In genomic region chr1:228161866-228162265, GRCh38 we compare ENCODE assay signal across 15 cellular contexts. TPM values are rescaled to one million over a fixed set of nuclear protein-coding genes. Genes with fewer than 3 reads are reported as not detected.
A peak's percentile ranks its signal among the peaks of the same experiment; 100 is the strongest.
DNase-seq lines count a peak whose midpoint lies in the region; ATAC-seq, FAIRE-seq and TF ChIP-seq lines count a peak whose summit lies in the region.
"Had no signal": no experiment of that assay in that cellular context is flagged by ENCODE, and none has a peak within 500 bp of the region (broad histone marks: within the 10 kb centered on the region; RNA-seq: fewer than 3 reads in every experiment).

No MANE protein-coding gene starts in this region.

- peak overlapping the region; percentile 59 to 97 for H3K27ac Mint-ChIP-seq in T-cell
- H3K27ac Mint-ChIP-seq in natural killer cell treated with Interleukin-12 subunit alpha and Interleukin-12 subunit beta and Interleukin-15 and Interleukin-18, amount 100 ng/mL, for 72 hours, result no peak overlapping the region
- H3K27ac Mint-ChIP-seq: activated B cell treated with CpG ODN at 0.5 μM for 24 hours had no signal

- no peak overlapping the region for H4K12ac ChIP-seq in trophoblast cell (ENCODE audit: low read depth, low read length)

- no peak overlapping the region for H3K18ac ChIP-seq in trophoblast cell (ENCODE audit: low read length)

- H3K27me3 Mint-ChIP-seq in T-cell, result no peaks in the 10 kb centered on the region
- no peaks in the 10 kb centered on the region for H3K27me3 Mint-ChIP-seq in natural killer cell treated with Interleukin-12 subunit alpha and Interleukin-12 subunit beta and Interleukin-15 and Interleukin-18, amount 100 ng/mL, for 72 hours
- H3K27me3 Mint-ChIP-seq: activated B cell treated with CpG ODN at 0.5 μM for 24 hours had no signal

- no peak overlapping the region for H4K8ac ChIP-seq in trophoblast cell (ENCODE audit: low read depth, low read length)

- TF ChIP-seq EP300 in gastroesophageal sphincter (IDR thresholded peaks at IDR 0.05), result no peak

- H3K79me2 ChIP-seq in trophoblast cell (ENCODE audit: control insufficient read depth, insufficient read depth, low read length, poor library complexity), result peaks cover 8% of the 10 kb centered on the region

- peaks cover 29 to 37% (median 35%) of the 10 kb centered on the region in 3 donors for H3K4me1 Mint-ChIP-seq in T-cell
- H3K4me1 Mint-ChIP-seq in natural killer cell treated with Interleukin-12 subunit alpha and Interleukin-12 subunit beta and Interleukin-15 and Interleukin-18, amount 100 ng/mL, for 72 hours (ENCODE audit: low read depth in 2 of 2), result peaks cover 15 to 18% of the 10 kb centered on the region in 2 donors

- intact Hi-C loops in spleen (cut with DNase I; ENCODE audit: low total_unique reads), result no loop called here

- CTCF ChIA-PET in T-cell (lab: Charles Lee), result interaction anchor here in 1 of 2 donors (0.5 to 0.8 kb wide), 2 partner anchors 21 to 24 kb away, joined by 3 to 4 read pairs; no protein-coding TSS in a partner anchor

- H3K9ac ChIP-seq in trophoblast cell (ENCODE audit: low read length), result no peak overlapping the region

- H2AK5ac ChIP-seq in trophoblast cell (ENCODE audit: low read length), result no peak overlapping the region

- TF ChIP-seq CTCF in gastroesophageal sphincter (IDR thresholded peaks at IDR 0.05), result no peak
- no peak for TF ChIP-seq CTCF in spleen (IDR thresholded peaks at IDR 0.05 in 8 of 11, conservative IDR thresholded peaks at IDR 0.05 in 3 of 11)

- peaks cover 0 to 68% (median 9%) of the 10 kb centered on the region in 3 donors for H3K4me1 ChIP-seq in gastroesophageal sphincter
- peaks cover 17 to 58% (median 44%) of the 10 kb centered on the region in 6 donors for H3K4me1 ChIP-seq in spleen
- peaks cover 21 to 23% of the 10 kb centered on the region in 2 experiments for H3K4me1 ChIP-seq in trophoblast cell (ENCODE audit: control insufficient read depth in 1 of 2, insufficient read depth in 2 of 2, low read length in 2 of 2)

- H3K79me1 ChIP-seq in trophoblast cell (ENCODE audit: low read length), result peaks cover 21% of the 10 kb centered on the region

- H4K91ac ChIP-seq in trophoblast cell (ENCODE audit: low read depth, low read length), result no peak overlapping the region

- H3K14ac ChIP-seq in trophoblast cell (ENCODE audit: low read length), result no peak overlapping the region

- H3K36me3 Mint-ChIP-seq in T-cell, result no peaks in the 10 kb centered on the region
- no peaks in the 10 kb centered on the region for H3K36me3 Mint-ChIP-seq in natural killer cell treated with Interleukin-12 subunit alpha and Interleukin-12 subunit beta and Interleukin-15 and Interleukin-18, amount 100 ng/mL, for 72 hours
- H3K36me3 Mint-ChIP-seq: naive B cell had no signal

- no peak overlapping the region for H2AFZ ChIP-seq in trophoblast cell (ENCODE audit: insufficient read depth, low read length, poor library complexity)

- H3K27ac ChIP-seq in gastroesophageal sphincter (peak overlapping the region in 3 of 4 donors; percentile 52 to 100 (median 58)), spleen (peak overlapping the region; percentile 28 to 100 (median 78)), trophoblast cell (ENCODE audit: low read depth, low read length) (no peak overlapping the region)

- WGBS in gastroesophageal sphincter (ENCODE audit: low coverage in 1 of 2), 2 donors, result 79 to 83% methylated on average over 2 to 6 of the region's 9 CpGs
- 81 to 95% (median 85%) methylated on average over 4 to 9 of the region's 9 CpGs for WGBS in spleen, 5 donors
- WGBS in trophoblast cell (ENCODE audit: extremely low coverage, insufficient coverage, insufficient read length), result no CpG with 5 or more reads among the region's 9 CpGs

- no peak overlapping the region for H2BK5ac ChIP-seq in trophoblast cell (ENCODE audit: low read depth, low read length, poor library complexity)

- no peak overlapping the region for H3K4me2 ChIP-seq in trophoblast cell (ENCODE audit: low read length)

- H3K9me3 ChIP-seq in gastroesophageal sphincter (no peaks in the 10 kb centered on the region), spleen (no peaks in the 10 kb centered on the region), trophoblast cell (ENCODE audit: insufficient read depth, low read depth, low read length) (no peaks in the 10 kb centered on the region)

- no peak overlapping the region for H3K23ac ChIP-seq in trophoblast cell (ENCODE audit: low read length)

- no peak overlapping the region for H2BK120ac ChIP-seq in trophoblast cell (ENCODE audit: insufficient read depth, low read length, poor library complexity)

- H3K4me3 Mint-ChIP-seq in T-cell, result peak overlapping the region in 1 of 3 donors; percentile 40
- H3K4me3 Mint-ChIP-seq in natural killer cell treated with Interleukin-12 subunit alpha and Interleukin-12 subunit beta and Interleukin-15 and Interleukin-18, amount 100 ng/mL, for 72 hours, result no peak overlapping the region
- H3K4me3 Mint-ChIP-seq: activated B cell treated with CpG ODN at 0.5 μM for 24 hours had no signal

- DNase-seq in H54 (ENCODE audit: insufficient read length, low spot score) (no peak), T-cell (no peak), spleen (no peak), ureter (ENCODE audit: low spot score) (no peak), trophoblast cell (no peak)
- no peak for DNase-seq in natural killer cell treated with Interleukin-12 subunit alpha and Interleukin-12 subunit beta and Interleukin-15 and Interleukin-18, amount 100 ng/mL, for 72 hours (ENCODE audit: low spot score)
- DNase-seq: activated B cell treated with CpG ODN at 0.5 μM for 24 hours; COR-L47; effector CD8-positive, alpha-beta T cell; naive B cell; stimulated activated naive CD8-positive, alpha-beta T cell treated with anti-CD3 and anti-CD28 coated beads, Interleukin-15, Interleukin-2, amounts not matched to agents 100 U/mL and 50 U/mL, for 24 hours had no signal

- no peak for FAIRE-seq in H54 (lab: Jason Lieb, UNC)
- FAIRE-seq: frontal cortex had no signal

- POLR2A ChIA-PET in T-cell (lab: Charles Lee), result interaction anchor here in 1 of 2 donors (0.6 kb wide), 1 partner anchor 78 kb away, joined by 3 read pairs; no protein-coding TSS in a partner anchor

- H2BK12ac ChIP-seq in trophoblast cell (ENCODE audit: low read length), result no peak overlapping the region

- no peak for ATAC-seq in T-cell (replicated peaks in 1 of 4)
- ATAC-seq in gastroesophageal sphincter, result no peak
- no peak for ATAC-seq in natural killer cell treated with Interleukin-12 subunit alpha and Interleukin-12 subunit beta and Interleukin-15 and Interleukin-18, amount 100 ng/mL, for 72 hours
- ATAC-seq in GM18498 (IDR thresholded peaks at IDR 0.05; ENCODE audit: unreplicated experiment), result no peak
- ATAC-seq: sciatic nerve; stimulated activated naive CD8-positive, alpha-beta T cell treated with anti-CD3 and anti-CD28 coated beads, Interleukin-15, Interleukin-2, amounts not matched to agents 100 U/mL and 50 U/mL, for 24 hours had no signal

- no peak overlapping the region for H3K4ac ChIP-seq in trophoblast cell (ENCODE audit: low read depth, low read length)

- TF ChIP-seq POLR2A in H54 (IDR thresholded peaks at IDR 0.05; ENCODE audit: low read depth, low read length) (peak; percentile 33; the same call in 1 of the 2 replicates), gastroesophageal sphincter (IDR thresholded peaks at IDR 0.05) (no peak), spleen (IDR thresholded peaks at IDR 0.05) (no peak)

- no peaks in the 10 kb centered on the region for H3K36me3 ChIP-seq in gastroesophageal sphincter
- no peaks in the 10 kb centered on the region for H3K36me3 ChIP-seq in spleen
- peaks cover 0 to 4% of the 10 kb centered on the region in 2 experiments for H3K36me3 ChIP-seq in trophoblast cell (ENCODE audit: control insufficient read depth in 1 of 2, insufficient read depth in 2 of 2, low read length in 2 of 2)

- peaks cover 20% of the 10 kb centered on the region for H3K27me3 ChIP-seq in gastroesophageal sphincter
- H3K27me3 ChIP-seq in spleen (replicated peaks in 1 of 7), result peaks cover 0 to 30% (median 0%) of the 10 kb centered on the region in 7 donors
- no peaks in the 10 kb centered on the region for H3K27me3 ChIP-seq in trophoblast cell (ENCODE audit: insufficient read depth, low read length)

- no peaks in the 10 kb centered on the region for H3K9me3 Mint-ChIP-seq in T-cell
- H3K9me3 Mint-ChIP-seq in natural killer cell treated with Interleukin-12 subunit alpha and Interleukin-12 subunit beta and Interleukin-15 and Interleukin-18, amount 100 ng/mL, for 72 hours, result no peaks in the 10 kb centered on the region
- H3K9me3 Mint-ChIP-seq: activated B cell treated with CpG ODN at 0.5 μM for 24 hours, naive B cell had no signal

- H3K4me3 ChIP-seq in gastroesophageal sphincter (no peak overlapping the region), spleen (no peak overlapping the region), trophoblast cell (ENCODE audit: low read depth, low read length) (no peak overlapping the region)

RNA-seq across cellular contexts. Expression of gene IBA57, which starts 3.7 kb away (rescaled TPM):
- 10 to 100 TPM; 10.6 to 18.3 (median 12.6) TPM for total RNA-seq in T-cell
- total RNA-seq in gastroesophageal sphincter, result 10 to 100 TPM in 1 of 4 donors, 1 to 10 TPM in 3; 4.2 to 11.3 (median 7.4) TPM
- 10 to 100 TPM in 5 of 7 donors, 1 to 10 TPM in 2; 7.1 to 14.7 (median 11.6) TPM for total RNA-seq in spleen
- 1 to 10 TPM in 2 of 3 donors, under 1 TPM in 1; 0.59 to 4.3 (median 1.1) TPM for polyA plus RNA-seq in spleen
- 1 to 10 TPM; 6.8 to 7.9 TPM for total RNA-seq in natural killer cell treated with Interleukin-12 subunit alpha and Interleukin-12 subunit beta and Interleukin-15 and Interleukin-18, amount 100 ng/mL, for 72 hours
- total RNA-seq in ureter, result 11.5 TPM
- 1.2 and 1.4 TPM in 2 replicates for polyA plus RNA-seq in trophoblast cell (2013)

RNA-seq across cellular contexts. Expression of gene GJC2, which starts 12.1 kb away (rescaled TPM):
- total RNA-seq in T-cell, result 1 to 10 TPM; 1.1 to 3.1 (median 1.6) TPM
- total RNA-seq in gastroesophageal sphincter, result 1 to 10 TPM; 5.1 to 9.0 (median 7.0) TPM
- total RNA-seq in spleen, result 1 to 10 TPM in 6 of 7 donors, under 1 TPM in 1; 0.94 to 3.5 (median 2.4) TPM
- polyA plus RNA-seq in spleen, result under 1 TPM; 0.35 to 0.96 (median 0.67) TPM
- 1 to 10 TPM; 2.1 to 2.2 TPM for total RNA-seq in natural killer cell treated with Interleukin-12 subunit alpha and Interleukin-12 subunit beta and Interleukin-15 and Interleukin-18, amount 100 ng/mL, for 72 hours
- total RNA-seq in ureter, result 3.9 TPM
- polyA plus RNA-seq in trophoblast cell (2013), result 0.38 and 0.51 TPM in 2 replicates

RNA-seq across cellular contexts. Expression of gene GUK1, which starts 21.8 kb away (rescaled TPM):
- total RNA-seq in T-cell, result 100 to 1,000 TPM; 201 to 318 (median 223) TPM
- total RNA-seq in gastroesophageal sphincter, result 100 to 1,000 TPM; 234 to 504 (median 299) TPM
- total RNA-seq in spleen, result 100 to 1,000 TPM; 167 to 218 (median 186) TPM
- 100 to 1,000 TPM; 279 to 499 (median 316) TPM for polyA plus RNA-seq in spleen
- total RNA-seq in natural killer cell treated with Interleukin-12 subunit alpha and Interleukin-12 subunit beta and Interleukin-15 and Interleukin-18, amount 100 ng/mL, for 72 hours, result 100 to 1,000 TPM; 296 to 329 TPM
- total RNA-seq in ureter, result 182 TPM
- 235 and 242 TPM in 2 replicates for polyA plus RNA-seq in trophoblast cell (2013)

RNA-seq across cellular contexts. Expression of gene OBSCN, which starts 46.0 kb away (rescaled TPM):
- total RNA-seq in T-cell (100 to 1,000 TPM in 2 of 5 donors, 10 to 100 TPM in 3; 77.9 to 133 (median 81.4) TPM), gastroesophageal sphincter (10 to 100 TPM; 11.1 to 28.4 (median 20.9) TPM), spleen (10 to 100 TPM; 35.3 to 71.7 (median 46.0) TPM), ureter (42.2 TPM)
- 10 to 100 TPM; 12.6 to 31.6 (median 23.3) TPM for polyA plus RNA-seq in spleen
- 10 to 100 TPM in 1 of 2 donors, 1 to 10 TPM in 1; 6.4 to 12.3 TPM for total RNA-seq in natural killer cell treated with Interleukin-12 subunit alpha and Interleukin-12 subunit beta and Interleukin-15 and Interleukin-18, amount 100 ng/mL, for 72 hours
- 6.4 and 7.0 TPM in 2 replicates for polyA plus RNA-seq in trophoblast cell (2013)

RNA-seq across cellular contexts. Expression of gene MRPL55, which starts 52.8 kb away (rescaled TPM):
- total RNA-seq in T-cell, result 10 to 100 TPM; 49.7 to 63.5 (median 55.9) TPM
- 100 to 1,000 TPM in 2 of 4 donors, 10 to 100 TPM in 2; 50.2 to 394 (median 81.5) TPM for total RNA-seq in gastroesophageal sphincter
- 100 to 1,000 TPM in 1 of 7 donors, 10 to 100 TPM in 6; 32.3 to 103 (median 39.0) TPM for total RNA-seq in spleen
- polyA plus RNA-seq in spleen, result 100 to 1,000 TPM in 2 of 3 donors, 10 to 100 TPM in 1; 95.2 to 114 (median 111) TPM
- 10 to 100 TPM; 42.5 to 68.8 TPM for total RNA-seq in natural killer cell treated with Interleukin-12 subunit alpha and Interleukin-12 subunit beta and Interleukin-15 and Interleukin-18, amount 100 ng/mL, for 72 hours
- 43.7 TPM for total RNA-seq in ureter
- polyA plus RNA-seq in trophoblast cell (2013), result 87.0 and 91.4 TPM in 2 replicates

Comparison
In these comparisons a context has a peak if more than half of its experiments do, and no peak if none do; other contexts are left out.
1. H3K27ac Mint-ChIP-seq: peak in T-cell (2 of 2); none in natural killer cell treated with Interleukin-12 subunit alpha and Interleukin-12 subunit beta and Interleukin-15 and Interleukin-18, amount 100 ng/mL, for 72 hours (0 of 2).